8 cellular contexts compared by ENCODE assay signal in the genomic region with DNA sequence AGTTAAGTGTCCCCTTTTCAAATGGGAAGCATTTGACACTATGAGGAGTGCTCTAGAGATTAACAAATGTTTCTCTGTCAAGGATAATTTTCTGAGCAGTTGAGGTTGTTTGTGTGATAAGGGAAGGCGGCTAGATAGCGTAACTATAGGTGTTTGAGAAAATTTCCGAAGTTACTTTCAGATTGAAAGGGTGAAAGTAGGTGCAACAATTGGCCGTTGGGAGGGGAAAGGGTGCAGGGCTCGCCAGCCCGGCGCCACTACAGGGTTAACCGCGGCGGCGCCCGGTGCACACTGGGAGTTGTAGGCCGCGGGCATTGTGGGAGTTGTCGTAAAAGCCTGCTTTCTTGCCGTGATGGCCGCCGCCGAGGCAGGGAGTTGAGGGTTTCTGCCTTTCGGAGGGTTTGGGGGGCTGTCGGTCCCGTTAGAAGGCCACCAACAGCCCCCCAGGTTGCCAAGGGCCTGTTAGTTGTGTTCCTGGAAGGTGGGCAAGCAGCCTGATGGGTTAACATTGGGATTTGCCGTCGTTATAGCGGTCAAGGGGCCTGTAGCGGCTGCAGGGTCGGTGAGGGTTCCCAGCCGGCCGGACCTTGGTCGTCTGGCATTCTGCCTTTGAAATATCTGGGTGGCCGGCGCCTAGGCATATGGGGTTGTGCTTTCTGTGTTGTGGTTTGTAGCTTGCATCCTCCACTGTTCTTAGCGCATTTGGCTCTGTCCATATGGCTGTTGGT. TPM values are rescaled to one million over a fixed set of nuclear protein-coding genes. Genes with fewer than 3 reads are reported as not detected.
DNase-seq lines count a peak whose midpoint lies in the region; ATAC-seq and FAIRE-seq lines count a peak whose summit lies in the region.

No MANE protein-coding gene starts in this region.

- peak; percentile 98 for ATAC-seq in GM21367 (IDR thresholded peaks at IDR 0.05; ENCODE audit: unreplicated experiment)

- peak; percentile 23 for FAIRE-seq in endometrium (lab: Jason Lieb, UNC)

- H3K4me3 ChIP-seq in mesodermal cell (ENCODE audit: extremely low read depth, insufficient read depth, low read length, poor library complexity, severe bottlenecking): peak overlapping the region; percentile 97

- no peaks in the 10 kb centered on the region for H3K4me1 ChIP-seq in mesodermal cell (ENCODE audit: control insufficient read depth, insufficient read depth, low read length, poor library complexity, severe bottlenecking)

- H3K27ac ChIP-seq in mesodermal cell (ENCODE audit: low read depth, low read length, severe bottlenecking): peak overlapping the region; percentile 32

- WGBS in mesodermal cell (ENCODE audit: insufficient coverage in 2 of 2), 2 experiments: 1% methylated on average over 23 to 25 of the region's 33 CpGs

- in situ Hi-C loops in Caki2 (cut with HindIII; ENCODE audit: low pct_unique_long_range_greater_than_20kb, low sequenced_read_pairs): no loop called here

- no peaks in the 10 kb centered on the region for H3K9me3 ChIP-seq in mesodermal cell (ENCODE audit: control insufficient read depth, low read length)

- DNase-seq in Caki2 (ENCODE audit: low read depth) (peak; percentile 59), HT1080 (ENCODE audit: low read depth) (peak; percentile 81), NOMO-1 treated with dmso at 0.1 percent for 144 hours (lab: John Stamatoyannopoulos, UW; ENCODE audit: unreplicated experiment) (peak; percentile 70)
- peak; percentile 69 for DNase-seq in activated CD8-positive, alpha-beta memory T cell treated with anti-CD3 and anti-CD28 coated beads, Interleukin-2, amount 50 U/mL, for 24 hours (ENCODE audit: extremely low read depth)
- peak; percentile 59 for DNase-seq in stimulated activated CD8-positive, alpha-beta memory T cell treated with anti-CD3 and anti-CD28 coated beads, Interleukin-15, amount 100 ng/mL, for 24 hours (ENCODE audit: low read depth)

- no peaks in the 10 kb centered on the region for H3K36me3 ChIP-seq in mesodermal cell (ENCODE audit: control insufficient read depth, insufficient read depth, low read length)

RNA-seq across cellular contexts. Expression of gene HSD17B12, which starts 36.5 kb away (rescaled TPM):
- total RNA-seq in Caki2 (2014; rRNA removed; shearing (Covaris generic); ENCODE audit: low replicate concordance): 26.5 and 42.0 TPM in 2 replicates
- total RNA-seq in HT1080 (2014; rRNA removed; shearing (Covaris generic)): 71.2 and 77.6 TPM in 2 replicates
- polyA plus RNA-seq in HT1080 (2015; cell fraction: cytosol; rRNA removed): 78.9 and 99.9 TPM in 2 replicates
- 91.2 and 103 TPM in 2 replicates for polyA plus RNA-seq in HT1080 (2015; cell fraction: nucleus; rRNA removed)
- 147 TPM for polyA plus RNA-seq in mesodermal cell (2013, experiment 1 of 2)
- 147 TPM for polyA plus RNA-seq in mesodermal cell (2013, experiment 2 of 2)

Comparison
In these comparisons a context has a peak if more than half of its experiments do, and no peak if none do; other contexts are left out.
1. Peak in every context shown above with its lines: DNase-seq, ATAC-seq, H3K4me3 ChIP-seq and H3K27ac ChIP-seq.